Comparison of ENCODE assay signal across 17 cellular contexts in the genomic region with DNA sequence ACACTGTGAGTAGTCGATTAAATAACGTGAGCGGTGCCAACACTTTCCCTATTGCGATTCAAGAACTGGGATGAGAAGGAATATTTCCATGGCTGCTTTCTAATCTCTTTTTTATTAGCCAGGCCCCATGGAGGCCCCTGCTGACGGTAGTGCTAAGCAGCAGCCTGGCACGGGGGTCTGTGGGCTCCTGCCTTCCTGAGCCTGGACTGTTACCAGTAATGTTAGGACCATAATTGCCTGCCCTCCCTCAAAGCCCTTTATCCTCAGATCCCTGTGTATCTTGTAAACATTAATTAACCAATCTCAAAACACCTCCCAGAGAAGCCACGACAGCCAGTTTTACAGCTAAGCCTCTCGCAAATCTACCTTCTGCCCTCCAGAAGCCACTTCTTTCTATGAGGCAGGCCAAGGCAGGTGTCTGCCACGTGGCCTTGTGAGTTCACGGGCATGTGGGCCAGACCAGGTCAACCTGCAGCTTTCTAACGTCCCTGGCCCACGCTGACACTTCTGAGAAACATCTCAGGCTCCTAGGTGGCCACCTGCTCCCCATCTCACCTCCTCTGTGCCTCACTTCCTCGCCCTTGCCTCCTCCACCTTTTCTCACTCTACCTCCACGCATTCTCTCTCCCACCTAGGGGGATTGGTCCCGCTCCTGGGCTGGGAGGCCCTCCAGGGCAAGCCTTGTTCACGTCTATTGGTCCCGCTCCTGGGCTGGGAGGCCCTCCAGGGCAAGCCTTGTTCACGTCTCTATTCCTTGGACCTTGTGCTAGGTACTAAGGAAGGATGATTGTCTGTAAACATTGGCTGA.
DNase-seq lines count a peak whose midpoint lies in the region; ATAC-seq and TF ChIP-seq lines count a peak whose summit lies in the region.
"Had no signal": no experiment of that assay in that cellular context is flagged by ENCODE, and none has a peak within 500 bp of the region (broad histone marks: within the 10 kb centered on the region; RNA-seq: fewer than 3 reads in every experiment).

No MANE protein-coding gene starts in this region.

- H3K27ac ChIP-seq in endodermal cell (ENCODE audit: low read depth, low read length) (no peak overlapping the region), stomach smooth muscle (ENCODE audit: low read length) (peak overlapping the region; percentile 80), foreskin keratinocyte (no peak overlapping the region)
- H3K27ac ChIP-seq: C4-2B, GM23248, HL-60 had no signal

- H3K27me3 ChIP-seq in endodermal cell (ENCODE audit: control insufficient read depth, insufficient read depth, low read length, poor library complexity, severe bottlenecking), result no peaks in the 10 kb centered on the region
- H3K27me3 ChIP-seq in stomach smooth muscle (ENCODE audit: control insufficient read depth in 1 of 2, insufficient read depth in 2 of 2, low read length in 2 of 2), result no peaks in the 10 kb centered on the region
- H3K27me3 ChIP-seq in foreskin keratinocyte, result peaks cover 82% of the 10 kb centered on the region

- ATAC-seq in HG02970 (IDR thresholded peaks at IDR 0.05; ENCODE audit: low FRiP score, unreplicated experiment), result no peak
- no peak for ATAC-seq in foreskin keratinocyte
- ATAC-seq: GM12878, K562 had no signal

- WGBS in endodermal cell (ENCODE audit: insufficient coverage in 1 of 2, insufficient read length in 1 of 2), 2 experiments, result 92 to 95% methylated on average over 12 to 18 of the region's 18 CpGs

- no peaks in the 10 kb centered on the region for H3K4me1 Mint-ChIP-seq in endodermal cell

- H3K9me3 ChIP-seq in endodermal cell (ENCODE audit: control insufficient read depth, low read length) (no peaks in the 10 kb centered on the region), stomach smooth muscle (ENCODE audit: control insufficient read depth in 2 of 2, low read length in 2 of 2) (no peaks in the 10 kb centered on the region)

- H3K4me3 ChIP-seq in endodermal cell (ENCODE audit: low read length), result no peak overlapping the region
- no peak overlapping the region for H3K4me3 ChIP-seq in stomach smooth muscle (ENCODE audit: low read length in 2 of 2)
- H3K4me3 ChIP-seq: GM12878, GM23248, K562 had no signal

- no peak overlapping the region for H3K4me3 Mint-ChIP-seq in endodermal cell

- H3K4me1 ChIP-seq in endodermal cell (ENCODE audit: control insufficient read depth, insufficient read depth, low read length) (no peaks in the 10 kb centered on the region), stomach smooth muscle (ENCODE audit: control insufficient read depth, insufficient read depth, low read length) (peaks cover 55% of the 10 kb centered on the region), foreskin keratinocyte (peaks cover 10% of the 10 kb centered on the region)

- H3K9ac ChIP-seq in endodermal cell (ENCODE audit: extremely low read depth, low read length, poor library complexity, severe bottlenecking) (no peak overlapping the region), stomach smooth muscle (ENCODE audit: low read length in 2 of 2) (no peak overlapping the region)
- H3K9ac ChIP-seq: GM23248 had no signal

- no peak overlapping the region for H3K27ac Mint-ChIP-seq in endodermal cell

- no peaks in the 10 kb centered on the region for H3K36me3 ChIP-seq in endodermal cell (ENCODE audit: control insufficient read depth, insufficient read depth, low read length)
- H3K36me3 ChIP-seq in stomach smooth muscle (ENCODE audit: control insufficient read depth in 2 of 2, insufficient read depth in 2 of 2, low read length in 2 of 2), result no peaks in the 10 kb centered on the region

- DNase-seq in activated effector memory CD4-positive, alpha-beta T cell treated with anti-CD3 and anti-CD28 coated beads, Interleukin-2, amount 50 U/mL, for 16 hours, result peak; percentile 36
- no peak for DNase-seq in activated effector memory CD4-positive, alpha-beta T cell treated with Interleukin-2 at 50 U/mL for 16 hours
- DNase-seq in endodermal cell (peak; percentile 35), mesenteric fat pad (ENCODE audit: low spot score) (peak; percentile 49), DMS114 treated with DMSO at 0.1 percent for 48 hours (lab: John Stamatoyannopoulos, UW; ENCODE audit: unreplicated experiment) (no peak), foreskin keratinocyte (no peak)
- DNase-seq: DMS79, GM23248, NCI-H1092, NCI-H345, NCI-H774 had no signal

- no peaks in the 10 kb centered on the region for H3K9me3 Mint-ChIP-seq in endodermal cell

- peaks cover 3% of the 10 kb centered on the region for H3K27me3 Mint-ChIP-seq in endodermal cell (ENCODE audit: insufficient read depth)

- TF ChIP-seq CTCF in endodermal cell (conservative IDR thresholded peaks at IDR 0.05) (no peak), foreskin keratinocyte (conservative IDR thresholded peaks at IDR 0.05) (no peak)

- no peaks in the 10 kb centered on the region for H3K36me3 Mint-ChIP-seq in endodermal cell (ENCODE audit: low read depth)

Comparison
In these comparisons a context has a peak if more than half of its experiments do, and no peak if none do; other contexts are left out.
1. DNase-seq: peak in activated effector memory CD4-positive, alpha-beta T cell treated with anti-CD3 and anti-CD28 coated beads, Interleukin-2, amount 50 U/mL, for 16 hours (single experiment), endodermal cell (single experiment) and mesenteric fat pad (single experiment); none in activated effector memory CD4-positive, alpha-beta T cell treated with Interleukin-2 at 50 U/mL for 16 hours (single experiment), DMS114 treated with DMSO at 0.1 percent for 48 hours (single experiment) and foreskin keratinocyte (0 of 2).